ENCODE assay signal across 1 cellular context in the genomic region with DNA sequence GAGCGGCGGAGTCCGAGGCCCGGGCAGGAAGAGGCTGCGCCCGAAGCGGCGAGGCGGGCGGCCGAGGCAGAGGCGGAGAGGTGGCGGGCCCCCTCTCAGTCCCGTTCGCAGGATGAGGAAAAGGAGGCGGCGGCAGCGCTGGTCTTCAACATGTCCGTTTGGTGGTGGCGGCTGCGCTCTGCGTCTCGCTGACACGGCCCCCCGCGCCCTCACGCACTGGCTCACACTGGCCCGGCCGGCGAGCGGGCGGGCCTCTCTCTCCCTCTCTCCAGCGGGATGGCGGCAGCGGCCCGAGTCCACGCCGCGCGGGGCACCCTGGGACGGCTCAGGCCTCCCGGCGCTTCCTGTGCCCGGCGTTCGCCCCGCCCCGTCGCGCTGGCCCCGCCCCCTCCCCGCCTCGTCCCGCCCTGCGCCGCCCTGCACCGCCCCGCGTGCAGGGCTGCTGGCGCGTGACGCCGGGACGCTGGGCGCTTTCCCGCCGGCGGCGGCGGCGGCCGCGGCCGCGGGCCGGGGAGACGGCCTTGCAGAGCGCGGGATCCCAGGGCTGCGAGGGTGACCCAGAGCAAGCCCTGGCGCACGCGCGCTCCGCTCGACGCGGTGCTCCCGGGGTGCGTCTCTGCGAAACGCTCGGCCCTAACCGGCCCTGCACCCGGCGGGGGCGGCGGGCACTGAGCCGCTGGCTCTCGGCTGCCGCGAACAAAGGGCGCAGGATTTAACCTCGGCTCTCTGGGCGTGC.
TF ChIP-seq lines count a peak whose summit lies in the region.

A gene with protein sequence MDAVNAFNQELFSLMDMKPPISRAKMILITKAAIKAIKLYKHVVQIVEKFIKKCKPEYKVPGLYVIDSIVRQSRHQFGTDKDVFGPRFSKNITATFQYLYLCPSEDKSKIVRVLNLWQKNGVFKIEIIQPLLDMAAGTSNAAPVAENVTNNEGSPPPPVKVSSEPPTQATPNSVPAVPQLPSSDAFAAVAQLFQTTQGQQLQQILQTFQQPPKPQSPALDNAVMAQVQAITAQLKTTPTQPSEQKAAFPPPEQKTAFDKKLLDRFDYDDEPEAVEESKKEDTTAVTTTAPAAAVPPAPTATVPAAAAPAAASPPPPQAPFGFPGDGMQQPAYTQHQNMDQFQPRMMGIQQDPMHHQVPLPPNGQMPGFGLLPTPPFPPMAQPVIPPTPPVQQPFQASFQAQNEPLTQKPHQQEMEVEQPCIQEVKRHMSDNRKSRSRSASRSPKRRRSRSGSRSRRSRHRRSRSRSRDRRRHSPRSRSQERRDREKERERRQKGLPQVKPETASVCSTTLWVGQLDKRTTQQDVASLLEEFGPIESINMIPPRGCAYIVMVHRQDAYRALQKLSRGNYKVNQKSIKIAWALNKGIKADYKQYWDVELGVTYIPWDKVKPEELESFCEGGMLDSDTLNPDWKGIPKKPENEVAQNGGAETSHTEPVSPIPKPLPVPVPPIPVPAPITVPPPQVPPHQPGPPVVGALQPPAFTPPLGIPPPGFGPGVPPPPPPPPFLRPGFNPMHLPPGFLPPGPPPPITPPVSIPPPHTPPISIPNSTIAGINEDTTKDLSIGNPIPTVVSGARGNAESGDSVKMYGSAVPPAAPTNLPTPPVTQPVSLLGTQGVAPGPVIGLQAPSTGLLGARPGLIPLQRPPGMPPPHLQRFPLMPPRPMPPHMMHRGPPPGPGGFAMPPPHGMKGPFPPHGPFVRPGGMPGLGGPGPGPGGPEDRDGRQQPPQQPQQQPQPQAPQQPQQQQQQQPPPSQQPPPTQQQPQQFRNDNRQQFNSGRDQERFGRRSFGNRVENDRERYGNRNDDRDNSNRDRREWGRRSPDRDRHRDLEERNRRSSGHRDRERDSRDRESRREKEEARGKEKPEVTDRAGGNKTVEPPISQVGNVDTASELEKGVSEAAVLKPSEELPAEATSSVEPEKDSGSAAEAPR (minus strand): TSS at position 317 of the 736 bp plus-strand sequence. CDS start 426 bp downstream, outside the sequence.

TF ChIP-seq in HepG2, 621 proteins besides CTCF, POLR2A, EP300 and RAD21 (continued from another document and continues in another):
- TF ChIP-seq, protein P1, sequence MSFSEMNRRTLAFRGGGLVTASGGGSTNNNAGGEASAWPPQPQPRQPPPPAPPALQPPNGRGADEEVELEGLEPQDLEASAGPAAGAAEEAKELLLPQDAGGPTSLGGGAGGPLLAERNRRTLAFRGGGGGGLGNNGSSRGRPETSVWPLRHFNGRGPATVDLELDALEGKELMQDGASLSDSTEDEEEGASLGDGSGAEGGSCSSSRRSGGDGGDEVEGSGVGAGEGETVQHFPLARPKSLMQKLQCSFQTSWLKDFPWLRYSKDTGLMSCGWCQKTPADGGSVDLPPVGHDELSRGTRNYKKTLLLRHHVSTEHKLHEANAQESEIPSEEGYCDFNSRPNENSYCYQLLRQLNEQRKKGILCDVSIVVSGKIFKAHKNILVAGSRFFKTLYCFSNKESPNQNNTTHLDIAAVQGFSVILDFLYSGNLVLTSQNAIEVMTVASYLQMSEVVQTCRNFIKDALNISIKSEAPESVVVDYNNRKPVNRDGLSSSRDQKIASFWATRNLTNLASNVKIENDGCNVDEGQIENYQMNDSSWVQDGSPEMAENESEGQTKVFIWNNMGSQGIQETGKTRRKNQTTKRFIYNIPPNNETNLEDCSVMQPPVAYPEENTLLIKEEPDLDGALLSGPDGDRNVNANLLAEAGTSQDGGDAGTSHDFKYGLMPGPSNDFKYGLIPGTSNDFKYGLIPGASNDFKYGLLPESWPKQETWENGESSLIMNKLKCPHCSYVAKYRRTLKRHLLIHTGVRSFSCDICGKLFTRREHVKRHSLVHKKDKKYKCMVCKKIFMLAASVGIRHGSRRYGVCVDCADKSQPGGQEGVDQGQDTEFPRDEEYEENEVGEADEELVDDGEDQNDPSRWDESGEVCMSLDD (CRISPR knock-in tag; IDR thresholded peaks at IDR 0.05; ENCODE audit: borderline replicate concordance), result no peak; the same call in 1 of the 2 replicates
- TF ChIP-seq, protein P2, sequence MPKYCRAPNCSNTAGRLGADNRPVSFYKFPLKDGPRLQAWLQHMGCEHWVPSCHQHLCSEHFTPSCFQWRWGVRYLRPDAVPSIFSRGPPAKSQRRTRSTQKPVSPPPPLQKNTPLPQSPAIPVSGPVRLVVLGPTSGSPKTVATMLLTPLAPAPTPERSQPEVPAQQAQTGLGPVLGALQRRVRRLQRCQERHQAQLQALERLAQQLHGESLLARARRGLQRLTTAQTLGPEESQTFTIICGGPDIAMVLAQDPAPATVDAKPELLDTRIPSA (CRISPR knock-in tag; IDR thresholded peaks at IDR 0.05; ENCODE audit: borderline replicate concordance), result no peak; the same call in 1 of the 2 replicates
- TF ChIP-seq STAT5B (CRISPR knock-in tag; IDR thresholded peaks at IDR 0.05) (no peak), PCBP2 (optimal IDR thresholded peaks at IDR 0.05; ENCODE audit: low read depth, low read length, poor library complexity, severe bottlenecking) (no peak), BCL6 (CRISPR knock-in tag; IDR thresholded peaks at IDR 0.05) (peak; percentile 4; the same call in 1 of the 2 replicates), MAFF (IDR thresholded peaks at IDR 0.05; ENCODE audit: low read depth, low read length) (no peak), FOXC1 (CRISPR knock-in tag; IDR thresholded peaks at IDR 0.05; ENCODE audit: borderline replicate concordance) (no peak; the same call in none of the 2 replicates), YY1 (IDR thresholded peaks at IDR 0.05; ENCODE audit: insufficient read depth, insufficient replicate concordance, low read depth, low read length) (peak; percentile 80), RFX1 (IDR thresholded peaks at IDR 0.05) (no peak), ATF7-NPFF (CRISPR knock-in tag; IDR thresholded peaks at IDR 0.05; ENCODE audit: low read depth) (peak; percentile 91), KLF11 (CRISPR knock-in tag; IDR thresholded peaks at IDR 0.05) (no peak), ZNF879 (CRISPR knock-in tag; IDR thresholded peaks at IDR 0.05) (0 out of 2 replicates have a peak, but pooled peaks have one; percentile 14), ZFP36L2 (CRISPR knock-in tag; IDR thresholded peaks at IDR 0.05) (no peak), ZNF777 (CRISPR knock-in tag; IDR thresholded peaks at IDR 0.05) (peak; percentile 41; the same call in 1 of the 2 replicates), GABPA (IDR thresholded peaks at IDR 0.05; ENCODE audit: low read depth, low read length) (peak; percentile 40), GABPA (CRISPR knock-in tag; IDR thresholded peaks at IDR 0.05; ENCODE audit: low read depth) (no peak), TEAD2 (CRISPR knock-in tag; IDR thresholded peaks at IDR 0.05) (no peak), FOXK1 (CRISPR knock-in tag; IDR thresholded peaks at IDR 0.05; ENCODE audit: borderline replicate concordance, low read depth) (0 out of 2 replicates have a peak, but pooled peaks have one; percentile 26), KAT2B (IDR thresholded peaks at IDR 0.05; ENCODE audit: borderline replicate concordance, low read depth, low read length) (no peak), YEATS2 (CRISPR knock-in tag; IDR thresholded peaks at IDR 0.05; ENCODE audit: borderline replicate concordance) (0 out of 2 replicates have a peak, but pooled peaks have one; percentile 23), ZFY (CRISPR knock-in tag; IDR thresholded peaks at IDR 0.05) (peak; percentile 86), AGO2 (optimal IDR thresholded peaks at IDR 0.05; ENCODE audit: low read depth, low read length) (peak; percentile 73), KDM3A (CRISPR knock-in tag; IDR thresholded peaks at IDR 0.05; ENCODE audit: low read depth) (no peak), ELF4 (CRISPR knock-in tag; IDR thresholded peaks at IDR 0.05; ENCODE audit: borderline replicate concordance) (no peak), ZNF101 (CRISPR knock-in tag; IDR thresholded peaks at IDR 0.05; ENCODE audit: borderline replicate concordance, low read depth) (no peak), MIER3 (CRISPR knock-in tag; IDR thresholded peaks at IDR 0.05; ENCODE audit: borderline replicate concordance) (no peak), GTF2F1 (IDR thresholded peaks at IDR 0.05; ENCODE audit: low read length) (no peak), SP1 (IDR thresholded peaks at IDR 0.05) (no peak), SP1 (CRISPR knock-in tag; IDR thresholded peaks at IDR 0.05) (peak; percentile 39; the same call in 1 of the 2 replicates), GFI1 (CRISPR knock-in tag; IDR thresholded peaks at IDR 0.05; ENCODE audit: borderline replicate concordance) (0 out of 2 replicates have a peak, but pooled peaks have one; percentile 28), ARID2 (CRISPR knock-in tag; IDR thresholded peaks at IDR 0.05; ENCODE audit: borderline replicate concordance) (0 out of 2 replicates have a peak, but pooled peaks have one; percentile 67), TOPORS (CRISPR knock-in tag; IDR thresholded peaks at IDR 0.05) (peak; percentile 38; the same call in 1 of the 2 replicates), AGO1 (IDR thresholded peaks at IDR 0.05; ENCODE audit: low read depth, low read length, poor library complexity, severe bottlenecking) (peak; percentile 50)
- TF ChIP-seq, protein P3, sequence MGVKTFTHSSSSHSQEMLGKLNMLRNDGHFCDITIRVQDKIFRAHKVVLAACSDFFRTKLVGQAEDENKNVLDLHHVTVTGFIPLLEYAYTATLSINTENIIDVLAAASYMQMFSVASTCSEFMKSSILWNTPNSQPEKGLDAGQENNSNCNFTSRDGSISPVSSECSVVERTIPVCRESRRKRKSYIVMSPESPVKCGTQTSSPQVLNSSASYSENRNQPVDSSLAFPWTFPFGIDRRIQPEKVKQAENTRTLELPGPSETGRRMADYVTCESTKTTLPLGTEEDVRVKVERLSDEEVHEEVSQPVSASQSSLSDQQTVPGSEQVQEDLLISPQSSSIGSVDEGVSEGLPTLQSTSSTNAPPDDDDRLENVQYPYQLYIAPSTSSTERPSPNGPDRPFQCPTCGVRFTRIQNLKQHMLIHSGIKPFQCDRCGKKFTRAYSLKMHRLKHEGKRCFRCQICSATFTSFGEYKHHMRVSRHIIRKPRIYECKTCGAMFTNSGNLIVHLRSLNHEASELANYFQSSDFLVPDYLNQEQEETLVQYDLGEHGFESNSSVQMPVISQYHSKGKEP (CRISPR knock-in tag; IDR thresholded peaks at IDR 0.05), result no peak
- TF ChIP-seq, protein P4, sequence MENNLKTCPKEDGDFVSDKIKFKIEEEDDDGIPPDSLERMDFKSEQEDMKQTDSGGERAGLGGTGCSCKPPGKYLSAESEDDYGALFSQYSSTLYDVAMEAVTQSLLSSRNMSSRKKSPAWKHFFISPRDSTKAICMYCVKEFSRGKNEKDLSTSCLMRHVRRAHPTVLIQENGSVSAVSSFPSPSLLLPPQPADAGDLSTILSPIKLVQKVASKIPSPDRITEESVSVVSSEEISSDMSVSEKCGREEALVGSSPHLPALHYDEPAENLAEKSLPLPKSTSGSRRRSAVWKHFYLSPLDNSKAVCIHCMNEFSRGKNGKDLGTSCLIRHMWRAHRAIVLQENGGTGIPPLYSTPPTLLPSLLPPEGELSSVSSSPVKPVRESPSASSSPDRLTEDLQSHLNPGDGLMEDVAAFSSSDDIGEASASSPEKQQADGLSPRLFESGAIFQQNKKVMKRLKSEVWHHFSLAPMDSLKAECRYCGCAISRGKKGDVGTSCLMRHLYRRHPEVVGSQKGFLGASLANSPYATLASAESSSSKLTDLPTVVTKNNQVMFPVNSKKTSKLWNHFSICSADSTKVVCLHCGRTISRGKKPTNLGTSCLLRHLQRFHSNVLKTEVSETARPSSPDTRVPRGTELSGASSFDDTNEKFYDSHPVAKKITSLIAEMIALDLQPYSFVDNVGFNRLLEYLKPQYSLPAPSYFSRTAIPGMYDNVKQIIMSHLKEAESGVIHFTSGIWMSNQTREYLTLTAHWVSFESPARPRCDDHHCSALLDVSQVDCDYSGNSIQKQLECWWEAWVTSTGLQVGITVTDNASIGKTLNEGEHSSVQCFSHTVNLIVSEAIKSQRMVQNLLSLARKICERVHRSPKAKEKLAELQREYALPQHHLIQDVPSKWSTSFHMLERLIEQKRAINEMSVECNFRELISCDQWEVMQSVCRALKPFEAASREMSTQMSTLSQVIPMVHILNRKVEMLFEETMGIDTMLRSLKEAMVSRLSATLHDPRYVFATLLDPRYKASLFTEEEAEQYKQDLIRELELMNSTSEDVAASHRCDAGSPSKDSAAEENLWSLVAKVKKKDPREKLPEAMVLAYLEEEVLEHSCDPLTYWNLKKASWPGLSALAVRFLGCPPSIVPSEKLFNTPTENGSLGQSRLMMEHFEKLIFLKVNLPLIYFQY (CRISPR knock-in tag; IDR thresholded peaks at IDR 0.05; ENCODE audit: borderline replicate concordance), result no peak
- TF ChIP-seq, protein P5, sequence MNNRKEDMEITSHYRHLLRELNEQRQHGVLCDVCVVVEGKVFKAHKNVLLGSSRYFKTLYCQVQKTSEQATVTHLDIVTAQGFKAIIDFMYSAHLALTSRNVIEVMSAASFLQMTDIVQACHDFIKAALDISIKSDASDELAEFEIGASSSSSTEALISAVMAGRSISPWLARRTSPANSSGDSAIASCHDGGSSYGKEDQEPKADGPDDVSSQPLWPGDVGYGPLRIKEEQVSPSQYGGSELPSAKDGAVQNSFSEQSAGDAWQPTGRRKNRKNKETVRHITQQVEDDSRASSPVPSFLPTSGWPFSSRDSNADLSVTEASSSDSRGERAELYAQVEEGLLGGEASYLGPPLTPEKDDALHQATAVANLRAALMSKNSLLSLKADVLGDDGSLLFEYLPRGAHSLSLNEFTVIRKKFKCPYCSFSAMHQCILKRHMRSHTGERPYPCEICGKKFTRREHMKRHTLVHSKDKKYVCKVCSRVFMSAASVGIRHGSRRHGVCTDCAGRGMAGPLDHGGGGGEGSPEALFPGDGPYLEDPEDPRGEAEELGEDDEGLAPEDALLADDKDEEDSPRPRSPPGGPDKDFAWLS (CRISPR knock-in tag; IDR thresholded peaks at IDR 0.05; ENCODE audit: borderline replicate concordance), result no peak
- TF ChIP-seq, protein P6, sequence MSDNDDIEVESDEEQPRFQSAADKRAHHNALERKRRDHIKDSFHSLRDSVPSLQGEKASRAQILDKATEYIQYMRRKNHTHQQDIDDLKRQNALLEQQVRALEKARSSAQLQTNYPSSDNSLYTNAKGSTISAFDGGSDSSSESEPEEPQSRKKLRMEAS (IDR thresholded peaks at IDR 0.05), result peak; percentile 82
- TF ChIP-seq, protein P7, sequence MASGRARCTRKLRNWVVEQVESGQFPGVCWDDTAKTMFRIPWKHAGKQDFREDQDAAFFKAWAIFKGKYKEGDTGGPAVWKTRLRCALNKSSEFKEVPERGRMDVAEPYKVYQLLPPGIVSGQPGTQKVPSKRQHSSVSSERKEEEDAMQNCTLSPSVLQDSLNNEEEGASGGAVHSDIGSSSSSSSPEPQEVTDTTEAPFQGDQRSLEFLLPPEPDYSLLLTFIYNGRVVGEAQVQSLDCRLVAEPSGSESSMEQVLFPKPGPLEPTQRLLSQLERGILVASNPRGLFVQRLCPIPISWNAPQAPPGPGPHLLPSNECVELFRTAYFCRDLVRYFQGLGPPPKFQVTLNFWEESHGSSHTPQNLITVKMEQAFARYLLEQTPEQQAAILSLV (CRISPR knock-in tag; IDR thresholded peaks at IDR 0.05; ENCODE audit: borderline replicate concordance), result peak; percentile 60; the same call in 1 of the 2 replicates
- TF ChIP-seq, protein P8, sequence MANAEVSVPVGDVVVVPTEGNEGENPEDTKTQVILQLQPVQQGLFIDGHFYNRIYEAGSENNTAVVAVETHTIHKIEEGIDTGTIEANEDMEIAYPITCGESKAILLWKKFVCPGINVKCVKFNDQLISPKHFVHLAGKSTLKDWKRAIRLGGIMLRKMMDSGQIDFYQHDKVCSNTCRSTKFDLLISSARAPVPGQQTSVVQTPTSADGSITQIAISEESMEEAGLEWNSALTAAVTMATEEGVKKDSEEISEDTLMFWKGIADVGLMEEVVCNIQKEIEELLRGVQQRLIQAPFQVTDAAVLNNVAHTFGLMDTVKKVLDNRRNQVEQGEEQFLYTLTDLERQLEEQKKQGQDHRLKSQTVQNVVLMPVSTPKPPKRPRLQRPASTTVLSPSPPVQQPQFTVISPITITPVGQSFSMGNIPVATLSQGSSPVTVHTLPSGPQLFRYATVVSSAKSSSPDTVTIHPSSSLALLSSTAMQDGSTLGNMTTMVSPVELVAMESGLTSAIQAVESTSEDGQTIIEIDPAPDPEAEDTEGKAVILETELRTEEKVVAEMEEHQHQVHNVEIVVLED (CRISPR knock-in tag; IDR thresholded peaks at IDR 0.05; ENCODE audit: borderline replicate concordance), result peak; percentile 70
